In the genomic region with DNA sequence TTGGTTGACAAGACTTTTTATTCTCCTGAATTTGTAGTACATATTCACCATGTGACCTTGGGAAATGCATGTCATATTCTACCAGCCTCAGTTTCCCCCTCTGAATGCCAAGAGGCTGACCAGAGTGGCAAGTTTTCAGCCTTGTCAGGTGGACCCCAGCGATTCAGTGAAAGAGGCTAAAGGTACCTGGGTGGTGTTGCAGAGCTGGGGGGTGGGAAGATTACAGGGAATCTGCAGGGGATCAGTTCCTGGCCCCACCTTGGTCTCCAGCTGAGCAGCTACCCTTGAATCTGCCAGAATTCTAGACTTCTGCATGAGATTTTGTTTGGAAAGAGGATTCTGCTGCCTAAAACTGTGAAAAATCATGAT, we compare ENCODE assay signal across 17 cellular contexts. TPM values are rescaled to one million over a fixed set of nuclear protein-coding genes. Genes with fewer than 3 reads are reported as not detected.
A peak's percentile ranks its signal among the peaks of the same experiment; 100 is the strongest.
DNase-seq lines count a peak whose midpoint lies in the region; ATAC-seq and TF ChIP-seq lines count a peak whose summit lies in the region.
"Had no signal": no experiment of that assay in that cellular context is flagged by ENCODE, and none has a peak within 500 bp of the region (broad histone marks: within the 10 kb centered on the region; RNA-seq: fewer than 3 reads in every experiment).

No MANE protein-coding gene starts in this region.

- peak overlapping the region; percentile 31; the same call in 1 of the 2 replicates for H3K4me2 ChIP-seq in BLaER1

- H3K27ac ChIP-seq in BLaER1: no peak overlapping the region
- peak overlapping the region in 3 of 4 donors; percentile 41 to 83 (median 44) for H3K27ac ChIP-seq in Peyer's patch
- H3K27ac ChIP-seq: epithelial cell of prostate, gastroesophageal sphincter, left lung, ovary, VCaP had no signal

- no peak for TF ChIP-seq CTCF in Peyer's patch (IDR thresholded peaks at IDR 0.05)

- H3K9me3 Mint-ChIP-seq in T-helper 2 cell treated with Interferon-gamma antibody and Interleukin-4, amounts not matched to agents 5 μg/mL and 100 μg/mL, for 36 hours: no peaks in the 10 kb centered on the region
- no peaks in the 10 kb centered on the region for H3K9me3 Mint-ChIP-seq in dendritic cell treated with granulocyte-macrophage colony-stimulating factor and Interleukin-4, amounts not matched to agents 40 ng/mL and 50 ng/mL, for 4 days

- H3K4me3 ChIP-seq in BLaER1 (no peak overlapping the region), Peyer's patch (no peak overlapping the region)
- H3K4me3 ChIP-seq: gastroesophageal sphincter, left lung, ovary, upper lobe of left lung had no signal

- no peak overlapping the region for H3K9ac ChIP-seq in BLaER1

- H3K27ac Mint-ChIP-seq in T-helper 2 cell treated with Interferon-gamma antibody and Interleukin-4, amounts not matched to agents 5 μg/mL and 100 μg/mL, for 36 hours: peak overlapping the region; percentile 87
- H3K27ac Mint-ChIP-seq in dendritic cell treated with granulocyte-macrophage colony-stimulating factor and Interleukin-4, amounts not matched to agents 40 ng/mL and 50 ng/mL, for 4 days: peak overlapping the region; percentile 72

- H3K4me3 Mint-ChIP-seq in T-helper 2 cell treated with Interferon-gamma antibody and Interleukin-4, amounts not matched to agents 5 μg/mL and 100 μg/mL, for 36 hours: peak overlapping the region; percentile 72
- H3K4me3 Mint-ChIP-seq in dendritic cell treated with granulocyte-macrophage colony-stimulating factor and Interleukin-4, amounts not matched to agents 40 ng/mL and 50 ng/mL, for 4 days: no peak overlapping the region

- no peak for DNase-seq in T-helper 2 cell treated with Interferon-gamma antibody and Interleukin-4, amounts not matched to agents 5 μg/mL and 100 μg/mL, for 36 hours (ENCODE audit: low spot score)
- DNase-seq in T-helper 2 cell (no peak), Peyer's patch (no peak), UCSD-AML1 (lab: John Stamatoyannopoulos, UW; ENCODE audit: unreplicated experiment) (no peak)
- DNase-seq: 8988T, NCI-H1048, NCI-H748 treated with DMSO at 0.1 percent for 48 hours had no signal

- intact Hi-C loops in dendritic cell treated with granulocyte-macrophage colony-stimulating factor and Interleukin-4, amounts not matched to agents 40 ng/mL and 50 ng/mL, for 4 days (cut with micrococcal nuclease): loop anchor here (2.0 kb wide), 1 partner anchor 39 kb away; no protein-coding TSS in a partner anchor

- H3K27me3 ChIP-seq in BLaER1 (no peaks in the 10 kb centered on the region), Peyer's patch (no peaks in the 10 kb centered on the region)
- H3K27me3 ChIP-seq: left lung, ovary, upper lobe of left lung had no signal

- TF ChIP-seq POLR2A in Peyer's patch (IDR thresholded peaks at IDR 0.05): no peak

- H3K9me3 ChIP-seq in BLaER1: no peaks in the 10 kb centered on the region
- no peaks in the 10 kb centered on the region for H3K9me3 ChIP-seq in Peyer's patch
- H3K9me3 ChIP-seq: gastroesophageal sphincter, left lung, ovary, upper lobe of left lung had no signal

- peaks cover 7% of the 10 kb centered on the region for H3K36me3 Mint-ChIP-seq in T-helper 2 cell treated with Interferon-gamma antibody and Interleukin-4, amounts not matched to agents 5 μg/mL and 100 μg/mL, for 36 hours (ENCODE audit: low read depth)
- no peaks in the 10 kb centered on the region for H3K36me3 Mint-ChIP-seq in dendritic cell treated with granulocyte-macrophage colony-stimulating factor and Interleukin-4, amounts not matched to agents 40 ng/mL and 50 ng/mL, for 4 days (ENCODE audit: low read depth)

- peaks cover 62% of the 10 kb centered on the region for H3K4me1 Mint-ChIP-seq in T-helper 2 cell treated with Interferon-gamma antibody and Interleukin-4, amounts not matched to agents 5 μg/mL and 100 μg/mL, for 36 hours (ENCODE audit: low read depth)
- H3K4me1 Mint-ChIP-seq in dendritic cell treated with granulocyte-macrophage colony-stimulating factor and Interleukin-4, amounts not matched to agents 40 ng/mL and 50 ng/mL, for 4 days (ENCODE audit: low read depth): peaks cover 62% of the 10 kb centered on the region

- peaks cover 49% of the 10 kb centered on the region for H3K4me1 ChIP-seq in BLaER1
- peaks cover 0 to 37% (median 20%) of the 10 kb centered on the region in 4 donors for H3K4me1 ChIP-seq in Peyer's patch

- H3K27me3 Mint-ChIP-seq in T-helper 2 cell treated with Interferon-gamma antibody and Interleukin-4, amounts not matched to agents 5 μg/mL and 100 μg/mL, for 36 hours (ENCODE audit: low read depth): no peaks in the 10 kb centered on the region
- no peaks in the 10 kb centered on the region for H3K27me3 Mint-ChIP-seq in dendritic cell treated with granulocyte-macrophage colony-stimulating factor and Interleukin-4, amounts not matched to agents 40 ng/mL and 50 ng/mL, for 4 days

- H4K20me1 ChIP-seq in BLaER1: no peaks in the 10 kb centered on the region

- H3K36me3 ChIP-seq in BLaER1 (no peaks in the 10 kb centered on the region), Peyer's patch (no peaks in the 10 kb centered on the region)
- H3K36me3 ChIP-seq: gastroesophageal sphincter, left lung, ovary, upper lobe of left lung had no signal

- no peak for ATAC-seq in HG02884 (IDR thresholded peaks at IDR 0.05; ENCODE audit: unreplicated experiment)
- ATAC-seq in GM21576 (IDR thresholded peaks at IDR 0.05; ENCODE audit: unreplicated experiment): no peak

RNA-seq across cellular contexts. Expression of a gene that starts 27.9 kb away (rescaled TPM):
- under 1 TPM in 2 of 4 donors, not detected in 2; 0.38 to 0.40 TPM for total RNA-seq in Peyer's patch

RNA-seq across cellular contexts. Expression of a gene that starts 40.7 kb away (rescaled TPM):
- total RNA-seq in Peyer's patch: 10 to 100 TPM in 1 of 4 donors, 1 to 10 TPM in 3; 2.2 to 21.5 (median 2.9) TPM
